Comparison of ENCODE assay signal across 1 cellular context in the genomic region with DNA sequence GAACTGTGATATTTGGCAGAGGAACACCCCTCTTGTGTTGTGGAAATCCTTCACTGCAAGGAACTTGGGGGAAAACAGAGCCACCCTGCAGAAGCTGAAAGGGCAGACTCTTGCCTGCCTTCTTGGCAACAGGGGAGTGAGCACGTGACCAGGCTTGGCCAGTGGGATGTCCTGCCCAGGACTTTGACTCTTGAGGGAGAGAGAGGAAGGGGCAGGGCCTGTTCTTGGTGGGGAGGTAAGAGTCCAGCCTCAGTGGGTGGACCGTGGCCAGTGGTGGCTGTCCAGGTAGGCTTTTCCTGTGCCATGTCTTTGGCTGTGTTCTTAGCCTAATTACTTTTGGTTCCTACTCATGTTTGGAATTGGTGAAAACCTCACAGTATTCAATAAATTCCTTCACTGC.
TF ChIP-seq lines count a peak whose summit lies in the region.

No MANE protein-coding gene starts in this region.

TF ChIP-seq in HepG2, 621 proteins besides CTCF, POLR2A, EP300 and RAD21 (continued from another document and continues in another):
- TF ChIP-seq, protein P1, sequence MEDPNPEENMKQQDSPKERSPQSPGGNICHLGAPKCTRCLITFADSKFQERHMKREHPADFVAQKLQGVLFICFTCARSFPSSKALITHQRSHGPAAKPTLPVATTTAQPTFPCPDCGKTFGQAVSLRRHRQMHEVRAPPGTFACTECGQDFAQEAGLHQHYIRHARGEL (CRISPR knock-in tag; IDR thresholded peaks at IDR 0.05): no peak
- TF ChIP-seq MAF1 (CRISPR knock-in tag; IDR thresholded peaks at IDR 0.05; ENCODE audit: borderline replicate concordance) (no peak), PAXIP1 (CRISPR knock-in tag; conservative IDR thresholded peaks at IDR 0.05) (0 out of 2 replicates have a peak, but pooled peaks have one; percentile 23), JUN (CRISPR knock-in tag; IDR thresholded peaks at IDR 0.05) (no peak), CHD2 (IDR thresholded peaks at IDR 0.05; ENCODE audit: low read depth, low read length) (no peak), ZNF839 (CRISPR knock-in tag; IDR thresholded peaks at IDR 0.05; ENCODE audit: borderline replicate concordance) (no peak), ZBTB42 (CRISPR knock-in tag; IDR thresholded peaks at IDR 0.05) (no peak), MIER3 (CRISPR knock-in tag; IDR thresholded peaks at IDR 0.05; ENCODE audit: borderline replicate concordance) (no peak), ZNF704 (CRISPR knock-in tag; IDR thresholded peaks at IDR 0.05; ENCODE audit: borderline replicate concordance) (no peak), CENPBD1 (CRISPR knock-in tag; IDR thresholded peaks at IDR 0.05; ENCODE audit: borderline replicate concordance, low read depth) (no peak), ZNF891 (CRISPR knock-in tag; IDR thresholded peaks at IDR 0.05) (no peak), RCOR2 (CRISPR knock-in tag; IDR thresholded peaks at IDR 0.05) (no peak), MIXL1 (CRISPR knock-in tag; IDR thresholded peaks at IDR 0.05) (no peak), SAP130 (CRISPR knock-in tag; IDR thresholded peaks at IDR 0.05; ENCODE audit: low read depth) (peak; percentile 39; the same call in 1 of the 2 replicates), REXO4 (CRISPR knock-in tag; IDR thresholded peaks at IDR 0.05; ENCODE audit: borderline replicate concordance) (no peak), ZNF121 (CRISPR knock-in tag; IDR thresholded peaks at IDR 0.05) (no peak), ZNF710 (CRISPR knock-in tag; IDR thresholded peaks at IDR 0.05; ENCODE audit: borderline replicate concordance) (no peak), HES4 (CRISPR knock-in tag; IDR thresholded peaks at IDR 0.05; ENCODE audit: borderline replicate concordance) (no peak), EZH2 (conservative IDR thresholded peaks at IDR 0.05; ENCODE audit: low read depth, low read length) (no peak), PAWR (CRISPR knock-in tag; IDR thresholded peaks at IDR 0.05; ENCODE audit: borderline replicate concordance) (no peak), RFXAP (CRISPR knock-in tag; IDR thresholded peaks at IDR 0.05; ENCODE audit: borderline replicate concordance) (peak; percentile 97), ZNF235 (CRISPR knock-in tag; IDR thresholded peaks at IDR 0.05; ENCODE audit: borderline replicate concordance) (no peak), ZNF703 (CRISPR knock-in tag; IDR thresholded peaks at IDR 0.05; ENCODE audit: borderline replicate concordance) (no peak), ZNF224 (CRISPR knock-in tag; IDR thresholded peaks at IDR 0.05) (no peak), GTF3A (CRISPR knock-in tag; conservative IDR thresholded peaks at IDR 0.05) (no peak), U2AF2 (IDR thresholded peaks at IDR 0.05; ENCODE audit: low read depth, low read length) (no peak), GABPB1 (CRISPR knock-in tag; IDR thresholded peaks at IDR 0.05) (0 out of 2 replicates have a peak, but pooled peaks have one; percentile 26), ZNF598 (CRISPR knock-in tag; IDR thresholded peaks at IDR 0.05; ENCODE audit: borderline replicate concordance) (no peak), ZNF30 (CRISPR knock-in tag; IDR thresholded peaks at IDR 0.05) (no peak), KDM1A (CRISPR knock-in tag; IDR thresholded peaks at IDR 0.05) (no peak), MIER2 (CRISPR knock-in tag; IDR thresholded peaks at IDR 0.05) (no peak), ARID4A (CRISPR knock-in tag; IDR thresholded peaks at IDR 0.05; ENCODE audit: borderline replicate concordance) (no peak), CCAR2 (optimal IDR thresholded peaks at IDR 0.05; ENCODE audit: low read depth, low read length) (no peak), MAZ (IDR thresholded peaks at IDR 0.05; ENCODE audit: borderline replicate concordance, low read depth, low read length) (no peak), MAZ (CRISPR knock-in tag; IDR thresholded peaks at IDR 0.05; ENCODE audit: low read depth) (no peak), ZNF10 (CRISPR knock-in tag; IDR thresholded peaks at IDR 0.05; ENCODE audit: borderline replicate concordance, low read depth) (no peak), ZFP36 (IDR thresholded peaks at IDR 0.05; ENCODE audit: borderline replicate concordance, low read depth, low read length, partially characterized antibody) (no peak), SYNCRIP (IDR thresholded peaks at IDR 0.05; ENCODE audit: insufficient read depth, low read depth, low read length) (no peak)
- TF ChIP-seq, protein P2, sequence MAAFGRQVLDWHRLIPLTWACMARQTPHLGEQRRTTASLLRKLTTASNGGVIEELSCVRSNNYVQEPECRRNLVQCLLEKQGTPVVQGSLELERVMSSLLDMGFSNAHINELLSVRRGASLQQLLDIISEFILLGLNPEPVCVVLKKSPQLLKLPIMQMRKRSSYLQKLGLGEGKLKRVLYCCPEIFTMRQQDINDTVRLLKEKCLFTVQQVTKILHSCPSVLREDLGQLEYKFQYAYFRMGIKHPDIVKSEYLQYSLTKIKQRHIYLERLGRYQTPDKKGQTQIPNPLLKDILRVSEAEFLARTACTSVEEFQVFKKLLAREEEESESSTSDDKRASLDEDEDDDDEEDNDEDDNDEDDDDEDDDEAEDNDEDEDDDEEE (CRISPR knock-in tag; IDR thresholded peaks at IDR 0.05): no peak
- TF ChIP-seq, protein P3, sequence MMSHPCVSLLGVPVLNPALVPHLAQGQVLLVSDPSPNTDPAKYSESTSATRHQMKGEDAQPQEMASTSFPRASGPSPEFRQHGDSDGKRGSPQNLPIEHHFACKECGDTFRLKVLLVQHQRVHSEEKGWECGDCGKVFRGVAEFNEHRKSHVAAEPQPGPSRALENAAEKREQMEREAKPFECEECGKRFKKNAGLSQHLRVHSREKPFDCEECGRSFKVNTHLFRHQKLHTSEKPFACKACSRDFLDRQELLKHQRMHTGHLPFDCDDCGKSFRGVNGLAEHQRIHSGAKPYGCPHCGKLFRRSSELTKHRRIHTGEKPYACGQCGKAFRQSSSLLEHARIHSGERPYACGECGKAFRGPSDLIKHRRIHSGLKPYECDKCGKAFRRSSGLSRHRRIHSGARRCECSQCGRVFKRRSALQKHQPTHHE (CRISPR knock-in tag; IDR thresholded peaks at IDR 0.05; ENCODE audit: borderline replicate concordance): no peak
- TF ChIP-seq, protein P4, sequence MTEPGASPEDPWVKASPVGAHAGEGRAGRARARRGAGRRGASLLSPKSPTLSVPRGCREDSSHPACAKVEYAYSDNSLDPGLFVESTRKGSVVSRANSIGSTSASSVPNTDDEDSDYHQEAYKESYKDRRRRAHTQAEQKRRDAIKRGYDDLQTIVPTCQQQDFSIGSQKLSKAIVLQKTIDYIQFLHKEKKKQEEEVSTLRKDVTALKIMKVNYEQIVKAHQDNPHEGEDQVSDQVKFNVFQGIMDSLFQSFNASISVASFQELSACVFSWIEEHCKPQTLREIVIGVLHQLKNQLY (CRISPR knock-in tag; IDR thresholded peaks at IDR 0.05): 0 out of 2 replicates have a peak, but pooled peaks have one; percentile 43
- TF ChIP-seq, protein P5, sequence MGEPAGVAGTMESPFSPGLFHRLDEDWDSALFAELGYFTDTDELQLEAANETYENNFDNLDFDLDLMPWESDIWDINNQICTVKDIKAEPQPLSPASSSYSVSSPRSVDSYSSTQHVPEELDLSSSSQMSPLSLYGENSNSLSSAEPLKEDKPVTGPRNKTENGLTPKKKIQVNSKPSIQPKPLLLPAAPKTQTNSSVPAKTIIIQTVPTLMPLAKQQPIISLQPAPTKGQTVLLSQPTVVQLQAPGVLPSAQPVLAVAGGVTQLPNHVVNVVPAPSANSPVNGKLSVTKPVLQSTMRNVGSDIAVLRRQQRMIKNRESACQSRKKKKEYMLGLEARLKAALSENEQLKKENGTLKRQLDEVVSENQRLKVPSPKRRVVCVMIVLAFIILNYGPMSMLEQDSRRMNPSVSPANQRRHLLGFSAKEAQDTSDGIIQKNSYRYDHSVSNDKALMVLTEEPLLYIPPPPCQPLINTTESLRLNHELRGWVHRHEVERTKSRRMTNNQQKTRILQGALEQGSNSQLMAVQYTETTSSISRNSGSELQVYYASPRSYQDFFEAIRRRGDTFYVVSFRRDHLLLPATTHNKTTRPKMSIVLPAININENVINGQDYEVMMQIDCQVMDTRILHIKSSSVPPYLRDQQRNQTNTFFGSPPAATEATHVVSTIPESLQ (CRISPR knock-in tag; conservative IDR thresholded peaks at IDR 0.05): no peak
- TF ChIP-seq, protein P6, sequence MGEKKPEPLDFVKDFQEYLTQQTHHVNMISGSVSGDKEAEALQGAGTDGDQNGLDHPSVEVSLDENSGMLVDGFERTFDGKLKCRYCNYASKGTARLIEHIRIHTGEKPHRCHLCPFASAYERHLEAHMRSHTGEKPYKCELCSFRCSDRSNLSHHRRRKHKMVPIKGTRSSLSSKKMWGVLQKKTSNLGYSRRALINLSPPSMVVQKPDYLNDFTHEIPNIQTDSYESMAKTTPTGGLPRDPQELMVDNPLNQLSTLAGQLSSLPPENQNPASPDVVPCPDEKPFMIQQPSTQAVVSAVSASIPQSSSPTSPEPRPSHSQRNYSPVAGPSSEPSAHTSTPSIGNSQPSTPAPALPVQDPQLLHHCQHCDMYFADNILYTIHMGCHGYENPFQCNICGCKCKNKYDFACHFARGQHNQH (CRISPR knock-in tag; IDR thresholded peaks at IDR 0.05): no peak
- TF ChIP-seq, protein P7, sequence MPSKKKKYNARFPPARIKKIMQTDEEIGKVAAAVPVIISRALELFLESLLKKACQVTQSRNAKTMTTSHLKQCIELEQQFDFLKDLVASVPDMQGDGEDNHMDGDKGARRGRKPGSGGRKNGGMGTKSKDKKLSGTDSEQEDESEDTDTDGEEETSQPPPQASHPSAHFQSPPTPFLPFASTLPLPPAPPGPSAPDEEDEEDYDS (CRISPR knock-in tag; IDR thresholded peaks at IDR 0.05): peak; percentile 36; the same call in 1 of the 2 replicates
